In genomic region chr17:82882715-82883446, GRCh38 we compare ENCODE assay signal across 9 cellular contexts. TPM values are rescaled to one million over a fixed set of nuclear protein-coding genes. Genes with fewer than 3 reads are reported as not detected.
A peak's percentile ranks its signal among the peaks of the same experiment; 100 is the strongest.
DNase-seq lines count a peak whose midpoint lies in the region; ATAC-seq lines count a peak whose summit lies in the region.
"Had no signal": no experiment of that assay in that cellular context is flagged by ENCODE, and none has a peak within 500 bp of the region (broad histone marks: within the 10 kb centered on the region; RNA-seq: fewer than 3 reads in every experiment).

No MANE protein-coding gene starts in this region.

- no peaks in the 10 kb centered on the region for H3K27me3 ChIP-seq in effector memory CD4-positive, alpha-beta T cell (replicated peaks; ENCODE audit: control insufficient read depth, insufficient read depth, low read length, poor library complexity, severe bottlenecking)

- peak overlapping the region; percentile 59 for H3K27ac ChIP-seq in effector memory CD4-positive, alpha-beta T cell (ENCODE audit: insufficient read depth, low read length, poor library complexity, severe bottlenecking)
- H3K27ac ChIP-seq: KMS-11 had no signal

- H3K4me1 Mint-ChIP-seq in activated CD4-positive, alpha-beta T cell treated with anti-CD3 and anti-CD28 coated beads, Interleukin-2, amount 10 ng/mL, durations not matched to agents 7 days and 5 days = peaks cover 93% of the 10 kb centered on the region

- no peaks in the 10 kb centered on the region for H3K9me3 ChIP-seq in effector memory CD4-positive, alpha-beta T cell (ENCODE audit: control insufficient read depth, low read length)

- peak overlapping the region; percentile 96 for H3K27ac Mint-ChIP-seq in activated CD4-positive, alpha-beta T cell treated with anti-CD3 and anti-CD28 coated beads, Interleukin-2, amount 10 ng/mL, durations not matched to agents 7 days and 5 days

- DNase-seq in DMS53 treated with DMSO at 0.1 percent for 48 hours (lab: John Stamatoyannopoulos, UW; ENCODE audit: unreplicated experiment) (peak; percentile 66), putamen (ENCODE audit: low spot score) (no peak), NCI-H774 (lab: John Stamatoyannopoulos, UW) (no peak)
- DNase-seq in activated CD4-positive, alpha-beta T cell treated with anti-CD3 and anti-CD28 coated beads, Interleukin-2, amount 10 ng/mL, durations not matched to agents 7 days and 5 days = peak; percentile 84
- DNase-seq in effector memory CD4-positive, alpha-beta T cell = peak; percentile 78 to 87 (median 87)
- DNase-seq in stimulated activated CD4-positive, alpha-beta T cell treated with anti-CD3 and anti-CD28 coated beads, Interleukin-4, amount 100 ng/mL, for 24 hours = peak; percentile 71

- H3K27me3 Mint-ChIP-seq in activated CD4-positive, alpha-beta T cell treated with anti-CD3 and anti-CD28 coated beads, Interleukin-2, amount 10 ng/mL, durations not matched to agents 7 days and 5 days = no peaks in the 10 kb centered on the region

- POLR2A ChIA-PET in activated CD4-positive, alpha-beta T cell treated with anti-CD3 and anti-CD28 coated beads, Interleukin-2, amount 10 ng/mL, durations not matched to agents 7 days and 5 days (lab: Charles Lee) = interaction anchor here (0.6 kb wide), 1 partner anchor 26 kb away, joined by 3 read pairs; no protein-coding TSS in a partner anchor

- peaks cover 54% of the 10 kb centered on the region for H3K4me1 ChIP-seq in effector memory CD4-positive, alpha-beta T cell (ENCODE audit: control insufficient read depth, insufficient read depth, low read length, poor library complexity, severe bottlenecking)

- H3K4me3 Mint-ChIP-seq in activated CD4-positive, alpha-beta T cell treated with anti-CD3 and anti-CD28 coated beads, Interleukin-2, amount 10 ng/mL, durations not matched to agents 7 days and 5 days = peak overlapping the region; percentile 73

- CTCF ChIA-PET in activated CD4-positive, alpha-beta T cell treated with anti-CD3 and anti-CD28 coated beads, Interleukin-2, amount 10 ng/mL, durations not matched to agents 7 days and 5 days (lab: Charles Lee) = interaction anchor here (0.8 to 1.5 kb wide), 2 partner anchors 11 to 13 kb away, joined by 3 to 4 read pairs; no protein-coding TSS in a partner anchor

- no peak for ATAC-seq in GM21717 (IDR thresholded peaks at IDR 0.05; ENCODE audit: unreplicated experiment)
- no peak for ATAC-seq in HG02970 (IDR thresholded peaks at IDR 0.05; ENCODE audit: low FRiP score, unreplicated experiment)

- H3K36me3 Mint-ChIP-seq in activated CD4-positive, alpha-beta T cell treated with anti-CD3 and anti-CD28 coated beads, Interleukin-2, amount 10 ng/mL, durations not matched to agents 7 days and 5 days (ENCODE audit: low read depth) = peaks cover 42% of the 10 kb centered on the region

- no peaks in the 10 kb centered on the region for H3K9me3 Mint-ChIP-seq in activated CD4-positive, alpha-beta T cell treated with anti-CD3 and anti-CD28 coated beads, Interleukin-2, amount 10 ng/mL, durations not matched to agents 7 days and 5 days

- H3K4me3 ChIP-seq in effector memory CD4-positive, alpha-beta T cell (ENCODE audit: insufficient read depth, low read depth, low read length, poor library complexity, severe bottlenecking) = peak overlapping the region; percentile 9

- no peaks in the 10 kb centered on the region for H3K36me3 ChIP-seq in effector memory CD4-positive, alpha-beta T cell (ENCODE audit: control insufficient read depth, insufficient read depth, low read length)

RNA-seq across cellular contexts. Expression of gene ZNF750, which starts 43.1 kb away (rescaled TPM):
- total RNA-seq in activated CD4-positive, alpha-beta T cell treated with anti-CD3 and anti-CD28 coated beads, Interleukin-2, amount 10 ng/mL, durations not matched to agents 7 days and 5 days = not detected

Comparison
In these comparisons a context has a peak if more than half of its experiments do, and no peak if none do; other contexts are left out.
1. DNase-seq: peak in DMS53 treated with DMSO at 0.1 percent for 48 hours (single experiment), activated CD4-positive, alpha-beta T cell treated with anti-CD3 and anti-CD28 coated beads, Interleukin-2, amount 10 ng/mL, durations not matched to agents 7 days and 5 days (single experiment), effector memory CD4-positive, alpha-beta T cell (3 of 3) and stimulated activated CD4-positive, alpha-beta T cell treated with anti-CD3 and anti-CD28 coated beads, Interleukin-4, amount 100 ng/mL, for 24 hours (single experiment); none in putamen (single experiment) and NCI-H774 (single experiment).